38 cellular contexts compared by ENCODE assay signal in genomic region chr9:137860361-137860760, GRCh38. TPM values are rescaled to one million over a fixed set of nuclear protein-coding genes. Genes with fewer than 3 reads are reported as not detected.
"Had no signal": no experiment of that assay in that cellular context is flagged by ENCODE, and none has a peak within 500 bp of the region (broad histone marks: within the 10 kb centered on the region; RNA-seq: fewer than 3 reads in every experiment).

No MANE protein-coding gene starts in this region.

- H3K4me1 ChIP-seq: adrenal gland, ascending aorta, body of pancreas, breast epithelium had no signal

- H3K4me1 Mint-ChIP-seq: activated naive CD4-positive, alpha-beta T cell treated with anti-CD3 and anti-CD28 coated beads, Interleukin-2, amount 10 ng/mL, durations not matched to agents 7 days and 5 days; activated naive CD4-positive, alpha-beta T cell treated with anti-CD3 and anti-CD28 coated beads, Interleukin-2, amount 50 U/mL, for 24 hours; activated naive CD8-positive, alpha-beta T cell treated with anti-CD3 and anti-CD28 coated beads for 36 hours; activated naive CD8-positive, alpha-beta T cell treated with anti-CD3 and anti-CD28 coated beads, Interleukin-2, amount 10 ng/mL, durations not matched to agents 7 days and 5 days; activated naive CD8-positive, alpha-beta T cell treated with anti-CD3 and anti-CD28 coated beads, Interleukin-2, amount 50 U/mL, for 24 hours; activated T-helper 17 cell treated with anti-CD3 and anti-CD28 coated beads, Interleukin-2, amount 50 U/mL, for 72 hours; brain; central memory CD8-positive, alpha-beta T cell had no signal

- H3K9me3 ChIP-seq: adrenal gland had no signal

- H3K36me3 ChIP-seq: adrenal gland, ascending aorta, brain microvascular endothelial cell, breast epithelium, cardiac muscle cell had no signal

- H3K4me3 Mint-ChIP-seq: activated naive CD4-positive, alpha-beta T cell treated with anti-CD3 and anti-CD28 coated beads for 36 hours; activated naive CD4-positive, alpha-beta T cell treated with anti-CD3 and anti-CD28 coated beads, Interleukin-2, amount 10 ng/mL, durations not matched to agents 7 days and 5 days; activated naive CD4-positive, alpha-beta T cell treated with anti-CD3 and anti-CD28 coated beads, Interleukin-2, amount 50 U/mL, for 24 hours; activated naive CD8-positive, alpha-beta T cell; activated naive CD8-positive, alpha-beta T cell treated with anti-CD3 and anti-CD28 coated beads for 36 hours; activated naive CD8-positive, alpha-beta T cell treated with anti-CD3 and anti-CD28 coated beads, Interleukin-2, amount 10 ng/mL, durations not matched to agents 7 days and 5 days; activated naive CD8-positive, alpha-beta T cell treated with anti-CD3 and anti-CD28 coated beads, Interleukin-2, amount 50 U/mL, for 24 hours; activated T-cell treated with anti-CD3 and anti-CD28 coated beads, Interleukin-2, amount 50 U/mL, for 24 hours; activated T-cell treated with anti-CD3 and anti-CD28 coated beads, Interleukin-2, amount 50 U/mL, for 4 hours; activated T-cell treated with anti-CD3 and anti-CD28 coated beads, Interleukin-2, amount 50 U/mL, for 72 hours; activated T-helper 1 cell treated with anti-CD3 and anti-CD28 coated beads, Interleukin-12 subunit alpha, Interleukin-12 subunit beta, Interleukin-2, Interleukin-4 antibody, amounts not matched to agents 30 ng/mL and 10 ng/mL and 1 ng/mL, durations not matched to agents 14 hours and 24 hours and 36 hours; activated T-helper 17 cell treated with anti-CD3 and anti-CD28 coated beads, Interleukin-2, amount 50 U/mL, for 72 hours; brain; central memory CD8-positive, alpha-beta T cell had no signal

- H3K27ac ChIP-seq: adrenal gland, ascending aorta, body of pancreas, brain microvascular endothelial cell, breast epithelium, cardiac muscle cell had no signal

- DNase-seq: activated effector memory CD4-positive, alpha-beta T cell treated with anti-CD3 and anti-CD28 coated beads, Interleukin-2, amount 50 U/mL, for 16 hours; activated effector memory CD4-positive, alpha-beta T cell treated with Interleukin-2 at 50 U/mL for 16 hours; activated gamma-delta T cell; activated gamma-delta T cell treated with Interleukin-2 at 50 U/mL for 16 hours; activated naive CD4-positive, alpha-beta T cell; activated naive CD4-positive, alpha-beta T cell treated with anti-CD3 and anti-CD28 coated beads for 36 hours; activated naive CD4-positive, alpha-beta T cell treated with anti-CD3 and anti-CD28 coated beads, Interleukin-2, amount 10 ng/mL, durations not matched to agents 7 days and 5 days; activated naive CD4-positive, alpha-beta T cell treated with anti-CD3 and anti-CD28 coated beads, Interleukin-2, amount 50 U/mL, for 16 hours; activated naive CD4-positive, alpha-beta T cell treated with Interleukin-2 at 50 U/mL for 16 hours; activated naive CD8-positive, alpha-beta T cell treated with anti-CD3 and anti-CD28 coated beads for 36 hours; activated naive CD8-positive, alpha-beta T cell treated with anti-CD3 and anti-CD28 coated beads, Interleukin-2, amount 10 ng/mL, durations not matched to agents 7 days and 5 days; activated naive CD8-positive, alpha-beta T cell treated with anti-CD3 and anti-CD28 coated beads, Interleukin-2, amount 50 U/mL, for 24 hours; activated T-cell treated with anti-CD3 and anti-CD28 coated beads, Interleukin-2, amount 50 U/mL, for 24 hours; activated T-cell treated with anti-CD3 and anti-CD28 coated beads, Interleukin-2, amount 50 U/mL, for 4 hours; activated T-cell treated with anti-CD3 and anti-CD28 coated beads, Interleukin-2, amount 50 U/mL, for 48 hours; activated T-cell treated with anti-CD3 and anti-CD28 coated beads, Interleukin-2, amount 50 U/mL, for 72 hours; adrenal gland; amniotic stem cell; amygdala; anterior cingulate cortex; aorta; body of pancreas; brain microvascular endothelial cell; caudate nucleus; central memory CD4-positive, alpha-beta T cell; cerebellar nuclear complex had no signal

- H3K27ac Mint-ChIP-seq: activated naive CD4-positive, alpha-beta T cell treated with anti-CD3 and anti-CD28 coated beads for 36 hours; activated naive CD4-positive, alpha-beta T cell treated with anti-CD3 and anti-CD28 coated beads, Interleukin-2, amount 10 ng/mL, durations not matched to agents 7 days and 5 days; activated naive CD4-positive, alpha-beta T cell treated with anti-CD3 and anti-CD28 coated beads, Interleukin-2, amount 50 U/mL, for 24 hours; activated naive CD4-positive, alpha-beta T cell treated with anti-CD3 and anti-CD28 coated beads, Interleukin-2, amount 50 U/mL, for 72 hours; activated naive CD8-positive, alpha-beta T cell; activated naive CD8-positive, alpha-beta T cell treated with anti-CD3 and anti-CD28 coated beads for 36 hours; activated naive CD8-positive, alpha-beta T cell treated with anti-CD3 and anti-CD28 coated beads, Interleukin-2, amount 10 ng/mL, durations not matched to agents 7 days and 5 days; activated naive CD8-positive, alpha-beta T cell treated with anti-CD3 and anti-CD28 coated beads, Interleukin-2, amount 50 U/mL, for 24 hours; activated T-cell treated with anti-CD3 and anti-CD28 coated beads, Interleukin-2, amount 50 U/mL, for 24 hours; activated T-cell treated with anti-CD3 and anti-CD28 coated beads, Interleukin-2, amount 50 U/mL, for 72 hours; activated T-helper 1 cell treated with anti-CD3 and anti-CD28 coated beads, Interleukin-12 subunit alpha, Interleukin-12 subunit beta, Interleukin-2, Interleukin-4 antibody, amounts not matched to agents 30 ng/mL and 10 ng/mL and 1 ng/mL, durations not matched to agents 14 hours and 24 hours and 36 hours; activated T-helper 17 cell treated with anti-CD3 and anti-CD28 coated beads, Interleukin-2, amount 50 U/mL, for 72 hours; activated T-helper 2 cell treated with anti-CD3 and anti-CD28 coated beads, Interferon-gamma antibody, Interleukin-2, Interleukin-4, amounts not matched to agents 10 μg/mL and 5 μg/mL and 100 μg/mL, durations not matched to agents 14 hours and 24 hours and 36 hours; brain had no signal

- H3K27me3 Mint-ChIP-seq: activated naive CD8-positive, alpha-beta T cell treated with anti-CD3 and anti-CD28 coated beads for 36 hours; activated naive CD8-positive, alpha-beta T cell treated with anti-CD3 and anti-CD28 coated beads, Interleukin-2, amount 10 ng/mL, durations not matched to agents 7 days and 5 days had no signal

- H3K36me3 Mint-ChIP-seq: activated naive CD4-positive, alpha-beta T cell treated with anti-CD3 and anti-CD28 coated beads, Interleukin-2, amount 10 ng/mL, durations not matched to agents 7 days and 5 days; activated naive CD8-positive, alpha-beta T cell treated with anti-CD3 and anti-CD28 coated beads, Interleukin-2, amount 10 ng/mL, durations not matched to agents 7 days and 5 days had no signal

- H3K4me3 ChIP-seq: adrenal gland, ascending aorta, body of pancreas, breast epithelium, cardiac muscle cell had no signal

RNA-seq across cellular contexts. Expression of gene CACNA1B, which starts 17.2 kb away (rescaled TPM):
- total RNA-seq: activated naive CD8-positive, alpha-beta T cell treated with anti-CD3 and anti-CD28 coated beads for 36 hours; activated naive CD8-positive, alpha-beta T cell treated with anti-CD3 and anti-CD28 coated beads, Interleukin-2, amount 10 ng/mL, durations not matched to agents 7 days and 5 days; activated T-helper 1 cell treated with anti-CD3 and anti-CD28 coated beads, Interleukin-12 subunit alpha, Interleukin-12 subunit beta, Interleukin-2, Interleukin-4 antibody, amounts not matched to agents 30 ng/mL and 10 ng/mL and 1 ng/mL, durations not matched to agents 14 hours and 24 hours and 36 hours; ascending aorta; bronchial epithelial cell had no signal
